29 cellular contexts compared by ENCODE assay signal in genomic region chr7:38224392-38224791, GRCh38. TPM values are rescaled to one million over a fixed set of nuclear protein-coding genes. Genes with fewer than 3 reads are reported as not detected.
A peak's percentile ranks its signal among the peaks of the same experiment; 100 is the strongest.
DNase-seq lines count a peak whose midpoint lies in the region; ATAC-seq and TF ChIP-seq lines count a peak whose summit lies in the region.
"Had no signal": no experiment of that assay in that cellular context is flagged by ENCODE, and none has a peak within 500 bp of the region (broad histone marks: within the 10 kb centered on the region; RNA-seq: fewer than 3 reads in every experiment).

No MANE protein-coding gene starts in this region.

- peak overlapping the region in 1 of 2 donors; percentile 31 for H3K4me3 Mint-ChIP-seq in activated T-cell treated with anti-CD3 and anti-CD28 coated beads, Interleukin-2, amount 50 U/mL, for 72 hours
- H3K4me3 Mint-ChIP-seq in WTC11 = no peak overlapping the region
- peak overlapping the region; percentile 69 for H3K4me3 Mint-ChIP-seq in stimulated activated effector memory CD8-positive, alpha-beta T cell treated with anti-CD3 and anti-CD28 coated beads, Interleukin-12 subunit alpha, Interleukin-12 subunit beta, amount 100 ng/mL, for 72 hours
- H3K4me3 Mint-ChIP-seq: activated CD4-positive, alpha-beta T cell treated with anti-CD3 and anti-CD28 coated beads for 36 hours; CD4-positive, alpha-beta T cell; stimulated activated naive CD8-positive, alpha-beta T cell treated with anti-CD3 and anti-CD28 coated beads, Interleukin-15, Interleukin-2, amounts not matched to agents 100 ng/mL and 50 ng/mL, for 24 hours had no signal

- CTCF ChIA-PET in WTC11 (lab: Charles Lee) = no interaction called here

- TF ChIP-seq EP300 in suprapubic skin (IDR thresholded peaks at IDR 0.05) = no peak

- intact Hi-C loops in esophagus squamous epithelium (cut with DNase I) = loop anchor here (5.0 kb wide), 1 partner anchor 117 kb away; no protein-coding TSS in a partner anchor

- TF ChIP-seq CTCF in WTC11 (IDR thresholded peaks at IDR 0.05) (no peak), suprapubic skin (IDR thresholded peaks at IDR 0.05) (no peak), esophagus squamous epithelium (IDR thresholded peaks at IDR 0.05) (no peak)

- H3K27me3 Mint-ChIP-seq in activated T-cell treated with anti-CD3 and anti-CD28 coated beads, Interleukin-2, amount 50 U/mL, for 72 hours (ENCODE audit: low read depth) = no peaks in the 10 kb centered on the region
- H3K27me3 Mint-ChIP-seq in WTC11 (ENCODE audit: low read depth) = no peaks in the 10 kb centered on the region
- H3K27me3 Mint-ChIP-seq: activated CD4-positive, alpha-beta T cell treated with anti-CD3 and anti-CD28 coated beads for 36 hours; CD4-positive, alpha-beta T cell; stimulated activated naive CD8-positive, alpha-beta T cell treated with anti-CD3 and anti-CD28 coated beads, Interleukin-15, Interleukin-2, amounts not matched to agents 100 ng/mL and 50 ng/mL, for 24 hours had no signal

- peaks cover 8 to 11% of the 10 kb centered on the region in 2 donors for H3K36me3 Mint-ChIP-seq in activated T-cell treated with anti-CD3 and anti-CD28 coated beads, Interleukin-2, amount 50 U/mL, for 72 hours (ENCODE audit: insufficient read depth in 2 of 2)
- H3K36me3 Mint-ChIP-seq in WTC11 = peaks cover 25% of the 10 kb centered on the region
- peaks cover 86% of the 10 kb centered on the region for H3K36me3 Mint-ChIP-seq in stimulated activated effector memory CD8-positive, alpha-beta T cell treated with anti-CD3 and anti-CD28 coated beads, Interleukin-12 subunit alpha, Interleukin-12 subunit beta, amount 100 ng/mL, for 72 hours

- H3K4me1 ChIP-seq in suprapubic skin (peaks cover 4% of the 10 kb centered on the region), esophagus squamous epithelium (no peaks in the 10 kb centered on the region)
- H3K4me1 ChIP-seq: body of pancreas, right lobe of liver had no signal

- DNase-seq in activated T-cell treated with anti-CD3 and anti-CD28 coated beads, Interleukin-2, amount 50 U/mL, for 72 hours = no peak
- DNase-seq in activated T-cell treated with anti-CD3 and anti-CD28 coated beads for 4 hours = no peak
- no peak for DNase-seq in WTC11 (ENCODE audit: low spot score)
- peak; percentile 31 for DNase-seq in fibroblast of peridontal ligament (ENCODE audit: extremely low read depth)
- no peak for DNase-seq in stimulated activated effector memory CD8-positive, alpha-beta T cell treated with anti-CD3 and anti-CD28 coated beads, Interleukin-12 subunit alpha, Interleukin-12 subunit beta, amount 100 ng/mL, for 72 hours (ENCODE audit: low spot score in 2 of 2)
- no peak for DNase-seq in suprapubic skin (ENCODE audit: low spot score in 2 of 2)
- no peak for DNase-seq in esophagus squamous epithelium (lab: John Stamatoyannopoulos, UW)
- DNase-seq: activated CD4-positive, alpha-beta T cell treated with anti-CD3 and anti-CD28 coated beads for 36 hours; activated T-cell treated with anti-CD3 and anti-CD28 coated beads, Interleukin-2, amount 50 U/mL, for 1 hour; body of pancreas; CD4-positive, alpha-beta T cell; dermis blood vessel endothelial cell; glutamatergic neuron; H7; islet precursor cell; left ventricle myocardium inferior; mesendoderm; MV-4-11; NCI-H146; NCI-H446 treated with DMSO at 0.1 percent for 48 hours; NCI-H82; right lobe of liver; SIG-M5; spleen; stimulated activated CD4-positive, alpha-beta T cell treated with anti-CD3 and anti-CD28 coated beads, Interleukin-2, amount 100 ng/mL, for 24 hours had no signal

- peak overlapping the region; percentile 31 for H3K27ac Mint-ChIP-seq in activated T-cell treated with anti-CD3 and anti-CD28 coated beads, Interleukin-2, amount 50 U/mL, for 72 hours
- peak overlapping the region; percentile 46; the same call in 1 of the 2 replicates for H3K27ac Mint-ChIP-seq in WTC11
- peak overlapping the region; percentile 94 for H3K27ac Mint-ChIP-seq in stimulated activated effector memory CD8-positive, alpha-beta T cell treated with anti-CD3 and anti-CD28 coated beads, Interleukin-12 subunit alpha, Interleukin-12 subunit beta, amount 100 ng/mL, for 72 hours
- H3K27ac Mint-ChIP-seq: activated CD4-positive, alpha-beta T cell treated with anti-CD3 and anti-CD28 coated beads for 36 hours; CD4-positive, alpha-beta T cell; stimulated activated naive CD8-positive, alpha-beta T cell treated with anti-CD3 and anti-CD28 coated beads, Interleukin-15, Interleukin-2, amounts not matched to agents 100 ng/mL and 50 ng/mL, for 24 hours had no signal

- H3K36me3 ChIP-seq in suprapubic skin = peaks cover 38% of the 10 kb centered on the region
- peaks cover 0 to 49% (median 7%) of the 10 kb centered on the region in 3 donors for H3K36me3 ChIP-seq in esophagus squamous epithelium

- TF ChIP-seq POLR2A in suprapubic skin (IDR thresholded peaks at IDR 0.05) (no peak), esophagus squamous epithelium (IDR thresholded peaks at IDR 0.05) (no peak)

- no peaks in the 10 kb centered on the region for H3K27me3 ChIP-seq in suprapubic skin
- no peaks in the 10 kb centered on the region for H3K27me3 ChIP-seq in esophagus squamous epithelium
- H3K27me3 ChIP-seq: body of pancreas, right lobe of liver, spleen had no signal

- POLR2A ChIA-PET in WTC11 (lab: Charles Lee) = no interaction called here

- ATAC-seq in activated T-cell treated with anti-CD3 and anti-CD28 coated beads, Interleukin-2, amount 50 U/mL, for 72 hours (replicated peaks in 1 of 2) = no peak
- no peak for ATAC-seq in WTC11
- ATAC-seq in stimulated activated effector memory CD8-positive, alpha-beta T cell treated with anti-CD3 and anti-CD28 coated beads, Interleukin-12 subunit alpha, Interleukin-12 subunit beta, amount 100 ng/mL, for 72 hours = no peak
- ATAC-seq in GM21360 (IDR thresholded peaks at IDR 0.05; ENCODE audit: unreplicated experiment) = no peak
- ATAC-seq: activated CD4-positive, alpha-beta T cell treated with anti-CD3 and anti-CD28 coated beads for 36 hours; body of pancreas; right lobe of liver had no signal

- H3K9me3 ChIP-seq in suprapubic skin (no peaks in the 10 kb centered on the region), esophagus squamous epithelium (no peaks in the 10 kb centered on the region)
- H3K9me3 ChIP-seq: body of pancreas, left ventricle myocardium inferior, right lobe of liver, spleen, thoracic aorta had no signal

- no peaks in the 10 kb centered on the region for H3K9me3 Mint-ChIP-seq in activated T-cell treated with anti-CD3 and anti-CD28 coated beads, Interleukin-2, amount 50 U/mL, for 72 hours
- H3K9me3 Mint-ChIP-seq in WTC11 = no peaks in the 10 kb centered on the region
- no peaks in the 10 kb centered on the region for H3K9me3 Mint-ChIP-seq in stimulated activated effector memory CD8-positive, alpha-beta T cell treated with anti-CD3 and anti-CD28 coated beads, Interleukin-12 subunit alpha, Interleukin-12 subunit beta, amount 100 ng/mL, for 72 hours
- H3K9me3 Mint-ChIP-seq: CD4-positive, alpha-beta T cell; stimulated activated naive CD8-positive, alpha-beta T cell treated with anti-CD3 and anti-CD28 coated beads, Interleukin-15, Interleukin-2, amounts not matched to agents 100 ng/mL and 50 ng/mL, for 24 hours had no signal

- H3K27ac ChIP-seq in suprapubic skin (no peak overlapping the region), esophagus squamous epithelium (no peak overlapping the region)
- H3K27ac ChIP-seq: body of pancreas, KMS-11, left ventricle myocardium inferior, right lobe of liver, thoracic aorta had no signal

- 84% methylated on average over 5 of the region's 5 CpGs for WGBS in suprapubic skin
- WGBS in esophagus squamous epithelium, 2 donors = 75 to 88% methylated on average over 5 of the region's 5 CpGs

- H3K4me3 ChIP-seq in suprapubic skin = no peak overlapping the region
- H3K4me3 ChIP-seq in esophagus squamous epithelium = no peak overlapping the region
- H3K4me3 ChIP-seq: body of pancreas, left ventricle myocardium inferior, right lobe of liver, spleen, thoracic aorta had no signal

- H3K4me1 Mint-ChIP-seq in activated T-cell treated with anti-CD3 and anti-CD28 coated beads, Interleukin-2, amount 50 U/mL, for 72 hours (ENCODE audit: low read depth) = peaks cover 17% of the 10 kb centered on the region
- H3K4me1 Mint-ChIP-seq in WTC11 = peaks cover 4% of the 10 kb centered on the region
- peaks cover 84% of the 10 kb centered on the region for H3K4me1 Mint-ChIP-seq in stimulated activated effector memory CD8-positive, alpha-beta T cell treated with anti-CD3 and anti-CD28 coated beads, Interleukin-12 subunit alpha, Interleukin-12 subunit beta, amount 100 ng/mL, for 72 hours

TF ChIP-seq in WTC11, 78 proteins besides CTCF, POLR2A, EP300 and RAD21 (continues in another document):
- TF ChIP-seq ETV6 (CRISPR knock-in tag; IDR thresholded peaks at IDR 0.05) = no peak
- no peak for TF ChIP-seq NR3C1 (CRISPR knock-in tag; conservative IDR thresholded peaks at IDR 0.05; ENCODE audit: low read depth)
- no peak for TF ChIP-seq ZNF317 (CRISPR knock-in tag; IDR thresholded peaks at IDR 0.05; ENCODE audit: borderline replicate concordance, low read depth)
- no peak for TF ChIP-seq ZNF281 (CRISPR knock-in tag; IDR thresholded peaks at IDR 0.05)
- TF ChIP-seq ZNF416 (CRISPR knock-in tag; IDR thresholded peaks at IDR 0.05) = no peak

RNA-seq across cellular contexts. Expression of gene STARD3NL, which starts 46.3 kb away (rescaled TPM):
- total RNA-seq in activated T-cell treated with anti-CD3 and anti-CD28 coated beads, Interleukin-2, amount 50 U/mL, for 72 hours = 10 to 100 TPM; 25.8 to 26.7 TPM
- total RNA-seq in WTC11 (2021) = 30.6 to 33.1 TPM (median 32.2 TPM) in 3 replicates
- total RNA-seq in suprapubic skin = 10 to 100 TPM in 1 of 4 donors, 1 to 10 TPM in 3; 7.4 to 12.4 (median 7.9) TPM
- 10 to 100 TPM in 3 of 4 donors, 1 to 10 TPM in 1; 4.1 to 22.1 (median 17.9) TPM for total RNA-seq in esophagus squamous epithelium

Comparison
In these comparisons a context has a peak if more than half of its experiments do, and no peak if none do; other contexts are left out.
1. H3K27ac Mint-ChIP-seq: peak in every context shown above with its lines; median percentile 94 in stimulated activated effector memory CD8-positive, alpha-beta T cell treated with anti-CD3 and anti-CD28 coated beads, Interleukin-12 subunit alpha, Interleukin-12 subunit beta, amount 100 ng/mL, for 72 hours; 46 in WTC11; 31 in activated T-cell treated with anti-CD3 and anti-CD28 coated beads, Interleukin-2, amount 50 U/mL, for 72 hours.